ENCODE assay signal across 27 cellular contexts in the genomic region with DNA sequence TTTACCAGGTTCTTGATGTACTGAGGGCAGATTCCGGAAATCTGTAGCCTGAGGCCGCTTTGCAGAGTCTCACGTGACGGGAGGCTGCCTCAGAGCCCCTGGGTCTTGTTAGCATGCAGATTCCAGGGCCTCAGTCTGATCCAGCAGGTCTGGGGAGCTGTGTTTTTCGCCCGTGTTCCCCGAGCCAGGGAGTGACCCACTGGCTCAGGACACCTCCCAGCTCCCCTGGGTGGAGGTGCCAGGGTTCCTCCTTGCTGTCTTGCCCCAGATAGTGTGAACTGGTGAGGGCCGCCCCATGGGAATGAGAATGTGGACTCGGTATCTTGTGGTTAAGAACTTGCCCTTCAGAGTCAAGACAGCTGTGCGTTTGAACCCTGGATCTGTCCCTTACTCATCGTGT.
DNase-seq lines count a peak whose midpoint lies in the region; ATAC-seq, FAIRE-seq and TF ChIP-seq lines count a peak whose summit lies in the region.
"Had no signal": no experiment of that assay in that cellular context is flagged by ENCODE, and none has a peak within 500 bp of the region (broad histone marks: within the 10 kb centered on the region; RNA-seq: fewer than 3 reads in every experiment).

No MANE protein-coding gene starts in this region.

- H3K36me3 ChIP-seq in esophagus squamous epithelium (no peaks in the 10 kb centered on the region), prostate gland (no peaks in the 10 kb centered on the region), small intestine (ENCODE audit: control insufficient read depth in 2 of 2, insufficient read depth in 2 of 2, low read length in 2 of 2) (no peaks in the 10 kb centered on the region)
- H3K36me3 ChIP-seq: gastrocnemius medialis, right lobe of liver, SJSA1 had no signal

- ATAC-seq in HG02885 (IDR thresholded peaks at IDR 0.05; ENCODE audit: poor library complexity, unreplicated experiment) (no peak), GM19467 (IDR thresholded peaks at IDR 0.05; ENCODE audit: unreplicated experiment) (no peak)
- ATAC-seq: gastrocnemius medialis, HepG2 had no signal

- TF ChIP-seq POLR2A in esophagus squamous epithelium (IDR thresholded peaks at IDR 0.05) (no peak), prostate gland (IDR thresholded peaks at IDR 0.05) (no peak)

- H3K4me1 ChIP-seq in esophagus squamous epithelium, result peaks cover 0 to 37% (median 8%) of the 10 kb centered on the region in 3 donors
- no peaks in the 10 kb centered on the region for H3K4me1 ChIP-seq in prostate gland (replicated peaks)
- no peaks in the 10 kb centered on the region for H3K4me1 ChIP-seq in small intestine (ENCODE audit: control insufficient read depth in 2 of 2, insufficient read depth in 1 of 2, low read depth in 1 of 2, low read length in 1 of 2)
- H3K4me1 ChIP-seq: gastrocnemius medialis, right lobe of liver had no signal

- peak overlapping the region in 3 of 4 donors; percentile 39 to 56 (median 44) for H3K27ac ChIP-seq in esophagus squamous epithelium
- peak overlapping the region; percentile 80 to 83 for H3K27ac ChIP-seq in prostate gland
- no peak overlapping the region for H3K27ac ChIP-seq in small intestine (ENCODE audit: low read depth in 1 of 2, low read length in 1 of 2)
- H3K27ac ChIP-seq: gastrocnemius medialis, right lobe of liver, tibial nerve had no signal

- FAIRE-seq in small intestine (lab: Jason Lieb, UNC), result no peak
- FAIRE-seq: GM12891, HepG2 had no signal

- H3K27me3 ChIP-seq in esophagus squamous epithelium, result no peaks in the 10 kb centered on the region
- no peaks in the 10 kb centered on the region for H3K27me3 ChIP-seq in prostate gland (replicated peaks; ENCODE audit: insufficient read depth)
- no peaks in the 10 kb centered on the region for H3K27me3 ChIP-seq in small intestine (ENCODE audit: control insufficient read depth in 2 of 2, insufficient read depth in 2 of 2, low read length in 2 of 2)
- H3K27me3 ChIP-seq: BE2C, gastrocnemius medialis, right lobe of liver, SJSA1, tibial nerve had no signal

- no peak overlapping the region for H3K4me3 ChIP-seq in esophagus squamous epithelium
- H3K4me3 ChIP-seq in prostate gland, result no peak overlapping the region
- no peak overlapping the region for H3K4me3 ChIP-seq in small intestine (ENCODE audit: low read depth in 1 of 2, low read length in 2 of 2)
- H3K4me3 ChIP-seq: gastrocnemius medialis, lung, right lobe of liver, SJSA1, tibial nerve had no signal

- intact Hi-C loops in esophagus squamous epithelium (cut with DNase I) (no loop called here), prostate gland (cut with DNase I) (no loop called here)

- H3K9me3 ChIP-seq in esophagus squamous epithelium (no peaks in the 10 kb centered on the region), prostate gland (no peaks in the 10 kb centered on the region), small intestine (ENCODE audit: control insufficient read depth, low read depth) (no peaks in the 10 kb centered on the region)
- H3K9me3 ChIP-seq: BE2C, gastrocnemius medialis, right lobe of liver, SJSA1, tibial nerve had no signal

- WGBS in esophagus squamous epithelium, 2 donors, result 88 to 93% methylated on average over 6 to 8 of the region's 11 CpGs
- WGBS in prostate gland, result 90% methylated on average over 11 of the region's 11 CpGs
- 92 to 94% (median 93%) methylated on average over 11 of the region's 11 CpGs for WGBS in small intestine, 3 donors

- peak; percentile 42 for DNase-seq in ELF-1 (ENCODE audit: low read depth, low spot score)
- peak; percentile 9 for DNase-seq in RPMI8226
- no peak for DNase-seq in esophagus squamous epithelium (lab: John Stamatoyannopoulos, UW)
- no peak for DNase-seq in prostate gland (ENCODE audit: low spot score)
- no peak for DNase-seq in activated CD4-positive, alpha-beta T cell treated with anti-CD3 and anti-CD28 coated beads for 1 hour
- no peak for DNase-seq in small intestine
- DNase-seq: activated CD4-positive, CD25-positive, alpha-beta regulatory T cell; activated naive CD4-positive, alpha-beta T cell; activated T-cell treated with anti-CD3 and anti-CD28 coated beads, Interleukin-2, amount 50 U/mL, for 48 hours; BE2C; EL; gastrocnemius medialis; Kasumi-1; NCI-H1417 treated with DMSO at 0.1 percent for 48 hours; NCI-H2029 treated with DMSO at 0.1 percent for 48 hours; NCI-H526; stimulated activated CD4-positive, alpha-beta T cell treated with anti-CD3 and anti-CD28 coated beads, Interleukin-12 subunit alpha, Interleukin-12 subunit beta, amount 100 ng/mL, for 4 hours; stimulated activated CD4-positive, alpha-beta T cell treated with anti-CD3 and anti-CD28 coated beads, Interleukin-2, amount 100 ng/mL, for 48 hours; T-helper 1 cell had no signal

- TF ChIP-seq CTCF in esophagus squamous epithelium (IDR thresholded peaks at IDR 0.05), result no peak
- no peak for TF ChIP-seq CTCF in prostate gland (IDR thresholded peaks at IDR 0.05)

Comparison
In these comparisons a context has a peak if more than half of its experiments do, and no peak if none do; other contexts are left out.
1. DNase-seq: peak in ELF-1 (single experiment) and RPMI8226 (single experiment); none in esophagus squamous epithelium (single experiment), prostate gland (single experiment), activated CD4-positive, alpha-beta T cell treated with anti-CD3 and anti-CD28 coated beads for 1 hour (single experiment) and small intestine (single experiment).
2. H3K27ac ChIP-seq: peak in esophagus squamous epithelium (3 of 4) and prostate gland (2 of 2); none in small intestine (0 of 2).